In the genomic region with DNA sequence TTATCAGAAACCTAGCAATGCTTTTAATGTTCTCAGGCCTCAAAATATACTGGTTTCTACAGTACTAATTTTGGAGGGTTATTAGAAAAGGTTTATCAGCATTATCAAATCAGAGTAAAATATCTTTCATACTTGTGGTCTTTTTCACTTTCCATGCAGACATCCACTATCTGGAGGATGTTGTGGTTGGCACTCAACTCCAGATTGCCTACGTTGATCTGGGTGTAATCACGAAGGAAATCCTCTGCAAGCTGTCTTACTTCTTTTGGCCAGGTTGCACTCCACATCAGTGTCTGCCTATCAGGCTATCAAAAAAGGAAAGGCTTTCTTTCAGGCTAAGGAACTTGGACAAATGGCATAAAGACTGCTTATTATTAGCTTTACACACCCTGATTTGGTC, we compare ENCODE assay signal across 25 cellular contexts. TPM values are rescaled to one million over a fixed set of nuclear protein-coding genes. Genes with fewer than 3 reads are reported as not detected.
DNase-seq lines count a peak whose midpoint lies in the region; ATAC-seq, FAIRE-seq and TF ChIP-seq lines count a peak whose summit lies in the region.
"Had no signal": no experiment of that assay in that cellular context is flagged by ENCODE, and none has a peak within 500 bp of the region (broad histone marks: within the 10 kb centered on the region; RNA-seq: fewer than 3 reads in every experiment).

No MANE protein-coding gene starts in this region.

- peaks cover 3% of the 10 kb centered on the region for H3K36me3 Mint-ChIP-seq in T-helper 17 cell (ENCODE audit: low read depth)
- H3K36me3 Mint-ChIP-seq in activated T-helper 17 cell treated with anti-CD3 and anti-CD28 coated beads, Interleukin-2, amount 50 U/mL, for 72 hours (ENCODE audit: low read depth): peaks cover 100% of the 10 kb centered on the region

- peak; percentile 20 for DNase-seq in AG09309 (ENCODE audit: low read depth)
- DNase-seq in T-helper 17 cell: no peak
- DNase-seq in choroid plexus epithelial cell (ENCODE audit: low read depth): peak; percentile 83
- DNase-seq in RPMI8226: no peak
- no peak for DNase-seq in GM19239 (ENCODE audit: insufficient read length, low spot score)
- DNase-seq: dorsolateral prefrontal cortex; left cardiac atrium; NCI-H1417; NCI-H2171 treated with DMSO at 0.1 percent for 48 hours; NCI-H748 treated with DMSO at 0.1 percent for 48 hours; Right ventricle myocardium superior; small intestine; stimulated activated CD4-positive, alpha-beta T cell treated with anti-CD3 and anti-CD28 coated beads, Interleukin-4, amount 100 ng/mL, for 4 hours; upper lobe of right lung had no signal

- ATAC-seq in T-helper 17 cell (peak; percentile 32), GM18520 (IDR thresholded peaks at IDR 0.05; ENCODE audit: unreplicated experiment) (no peak)
- ATAC-seq in activated T-helper 17 cell treated with anti-CD3 and anti-CD28 coated beads, Interleukin-2, amount 50 U/mL, for 72 hours (replicated peaks): no peak
- ATAC-seq: gastroesophageal sphincter, left cardiac atrium, upper lobe of right lung had no signal

- peaks cover 25% of the 10 kb centered on the region for H3K4me1 Mint-ChIP-seq in T-helper 17 cell
- peaks cover 23% of the 10 kb centered on the region for H3K4me1 Mint-ChIP-seq in activated T-helper 17 cell treated with anti-CD3 and anti-CD28 coated beads, Interleukin-2, amount 50 U/mL, for 72 hours

- no peak overlapping the region for H2AFZ ChIP-seq in ACC112 (ENCODE audit: low read length, unreplicated experiment)

- H3K27ac Mint-ChIP-seq in T-helper 17 cell: no peak overlapping the region
- H3K27ac Mint-ChIP-seq in activated T-helper 17 cell treated with anti-CD3 and anti-CD28 coated beads, Interleukin-2, amount 50 U/mL, for 72 hours: no peak overlapping the region

- no peaks in the 10 kb centered on the region for H3K27me3 ChIP-seq in ACC112 (ENCODE audit: insufficient read depth, low read length)
- H3K27me3 ChIP-seq: dorsolateral prefrontal cortex, gastroesophageal sphincter, upper lobe of right lung had no signal

- H3K9me3 Mint-ChIP-seq in activated T-helper 17 cell treated with anti-CD3 and anti-CD28 coated beads, Interleukin-2, amount 50 U/mL, for 72 hours: no peaks in the 10 kb centered on the region
- H3K9me3 Mint-ChIP-seq: brain, neural crest cell had no signal

- TF ChIP-seq CTCF in AG09309 (IDR thresholded peaks at IDR 0.05; ENCODE audit: control insufficient read depth, insufficient read depth, low read depth, low read length, missing control alignments): no peak
- TF ChIP-seq CTCF in choroid plexus epithelial cell (conservative IDR thresholded peaks at IDR 0.05; ENCODE audit: low read depth, low read length): no peak

- H3K4me3 ChIP-seq in ACC112 (ENCODE audit: low read depth, low read length) (peak overlapping the region; percentile 9; the same call in 1 of the 2 replicates), AG09309 (ENCODE audit: control insufficient read depth, low read depth, low read length) (no peak overlapping the region), choroid plexus epithelial cell (ENCODE audit: low read depth, low read length) (no peak overlapping the region)
- H3K4me3 ChIP-seq: dorsolateral prefrontal cortex, gastroesophageal sphincter, upper lobe of right lung had no signal

- peak overlapping the region; percentile 81 for H3K27ac ChIP-seq in ACC112 (ENCODE audit: low read depth, low read length)
- H3K27ac ChIP-seq: upper lobe of right lung, VCaP had no signal

- H3K4me3 Mint-ChIP-seq in T-helper 17 cell: no peak overlapping the region
- H3K4me3 Mint-ChIP-seq in activated T-helper 17 cell treated with anti-CD3 and anti-CD28 coated beads, Interleukin-2, amount 50 U/mL, for 72 hours: no peak overlapping the region
- H3K4me3 Mint-ChIP-seq: brain, neural crest cell had no signal

- peaks cover 55% of the 10 kb centered on the region for H3K4me1 ChIP-seq in ACC112 (ENCODE audit: control insufficient read depth, insufficient read depth, low read length, unreplicated experiment)

- FAIRE-seq in GM19239 (lab: Jason Lieb, UNC): no peak
- FAIRE-seq: H54, small intestine had no signal

- peaks cover 63% of the 10 kb centered on the region for H3K36me3 ChIP-seq in ACC112 (ENCODE audit: insufficient read depth, low read length)

- H3K79me2 ChIP-seq in ACC112 (ENCODE audit: control insufficient read depth, insufficient read depth, low read length, unreplicated experiment): peaks cover 58% of the 10 kb centered on the region

- no peaks in the 10 kb centered on the region for H3K9me3 ChIP-seq in T-helper 17 cell (ENCODE audit: control insufficient read depth, low read length, poor library complexity, severe bottlenecking)
- H3K9me3 ChIP-seq: gastroesophageal sphincter, upper lobe of right lung had no signal

- H3K27me3 Mint-ChIP-seq in T-helper 17 cell: no peaks in the 10 kb centered on the region
- no peaks in the 10 kb centered on the region for H3K27me3 Mint-ChIP-seq in activated T-helper 17 cell treated with anti-CD3 and anti-CD28 coated beads, Interleukin-2, amount 50 U/mL, for 72 hours
- H3K27me3 Mint-ChIP-seq: brain had no signal

RNA-seq across cellular contexts. Expression of a gene that starts 11.6 kb away (rescaled TPM):
- 100 to 1,000 TPM; 526 to 546 TPM for total RNA-seq in T-helper 17 cell
- 100 to 1,000 TPM; 373 to 600 TPM for total RNA-seq in activated T-helper 17 cell treated with anti-CD3 and anti-CD28 coated beads, Interleukin-2, amount 50 U/mL, for 72 hours

RNA-seq across cellular contexts. Expression of a gene that starts 26.6 kb away (rescaled TPM):
- total RNA-seq in T-helper 17 cell: not detected
- total RNA-seq in activated T-helper 17 cell treated with anti-CD3 and anti-CD28 coated beads, Interleukin-2, amount 50 U/mL, for 72 hours: under 1 TPM; 0.32 to 0.40 TPM
- total RNA-seq: OCI-LY7 had no signal

RNA-seq across cellular contexts. Expression of a gene that starts 39.5 kb away (rescaled TPM):
- not detected for total RNA-seq in T-helper 17 cell
- not detected for total RNA-seq in activated T-helper 17 cell treated with anti-CD3 and anti-CD28 coated beads, Interleukin-2, amount 50 U/mL, for 72 hours
- total RNA-seq: epithelial cell of proximal tubule, gastroesophageal sphincter, OCI-LY7, pulmonary artery endothelial cell, upper lobe of right lung had no signal

Comparison
In these comparisons a context has a peak if more than half of its experiments do, and no peak if none do; other contexts are left out.
1. DNase-seq: peak in AG09309 (single experiment) and choroid plexus epithelial cell (single experiment); none in T-helper 17 cell (0 of 3), RPMI8226 (single experiment) and GM19239 (single experiment).